9 cellular contexts compared by ENCODE assay signal in genomic region chr11:9001736-9002135, GRCh38. TPM values are rescaled to one million over a fixed set of nuclear protein-coding genes. Genes with fewer than 3 reads are reported as not detected.
DNase-seq lines count a peak whose midpoint lies in the region; ATAC-seq and TF ChIP-seq lines count a peak whose summit lies in the region.
"Had no signal": no experiment of that assay in that cellular context is flagged by ENCODE, and none has a peak within 500 bp of the region (broad histone marks: within the 10 kb centered on the region; RNA-seq: fewer than 3 reads in every experiment).

No MANE protein-coding gene starts in this region.

- no peaks in the 10 kb centered on the region for H3K9me2 ChIP-seq in PC-3 (replicated peaks; ENCODE audit: low read length)

- TF ChIP-seq EP300 in ovary (IDR thresholded peaks at IDR 0.05) (no peak), transverse colon (IDR thresholded peaks at IDR 0.05; ENCODE audit: low read depth) (no peak)

- peak; percentile 99 for ATAC-seq in PC-3

- H3K9me3 Mint-ChIP-seq in activated naive CD8-positive, alpha-beta T cell treated with anti-CD3 and anti-CD28 coated beads for 36 hours: no peaks in the 10 kb centered on the region
- H3K9me3 Mint-ChIP-seq in neural progenitor cell (no peaks in the 10 kb centered on the region), immature natural killer cell (peaks cover 0 to 4% (median 0%) of the 10 kb centered on the region in 6 donors)

- H3K9me3 ChIP-seq in PC-3 (ENCODE audit: low read length) (no peaks in the 10 kb centered on the region), neural progenitor cell (ENCODE audit: low read depth) (no peaks in the 10 kb centered on the region), ovary (no peaks in the 10 kb centered on the region), transverse colon (no peaks in the 10 kb centered on the region)

- WGBS in ovary, 3 donors: 78 to 89% (median 82%) methylated on average over 6 of the region's 6 CpGs
- 79 to 95% methylated on average over 4 to 6 of the region's 6 CpGs for WGBS in transverse colon (ENCODE audit: low coverage in 1 of 2), 2 donors

- H3K36me3 ChIP-seq in PC-3 (ENCODE audit: low read depth, low read length) (no peaks in the 10 kb centered on the region), neural progenitor cell (no peaks in the 10 kb centered on the region), ovary (no peaks in the 10 kb centered on the region), transverse colon (no peaks in the 10 kb centered on the region)

- peak; percentile 48 for DNase-seq in Caki2 (ENCODE audit: low read depth)
- DNase-seq in PC-3: peak; percentile 73
- peak; percentile 25 for DNase-seq in activated naive CD8-positive, alpha-beta T cell treated with anti-CD3 and anti-CD28 coated beads for 36 hours
- no peak for DNase-seq in neural progenitor cell (ENCODE audit: low spot score)
- DNase-seq in ovary: no peak
- DNase-seq in immature natural killer cell: no peak
- no peak for DNase-seq in GM10266 (ENCODE audit: extremely low spot score)
- DNase-seq in transverse colon: no peak

- H3K79me2 ChIP-seq in PC-3 (ENCODE audit: low read length): no peaks in the 10 kb centered on the region
- no peaks in the 10 kb centered on the region for H3K79me2 ChIP-seq in neural progenitor cell (ENCODE audit: low read depth)

- H3K4me1 Mint-ChIP-seq in activated naive CD8-positive, alpha-beta T cell treated with anti-CD3 and anti-CD28 coated beads for 36 hours: peaks cover 24% of the 10 kb centered on the region
- H3K4me1 Mint-ChIP-seq in neural progenitor cell: peaks cover 24% of the 10 kb centered on the region
- H3K4me1 Mint-ChIP-seq in immature natural killer cell: peaks cover 14 to 27% of the 10 kb centered on the region in 2 donors

- H3K36me3 Mint-ChIP-seq in activated naive CD8-positive, alpha-beta T cell treated with anti-CD3 and anti-CD28 coated beads for 36 hours: no peaks in the 10 kb centered on the region
- H3K36me3 Mint-ChIP-seq in neural progenitor cell: peaks cover 2% of the 10 kb centered on the region
- H3K36me3 Mint-ChIP-seq in immature natural killer cell: no peaks in the 10 kb centered on the region

- no peak overlapping the region for H3K27ac ChIP-seq in PC-3 (ENCODE audit: low read length)
- no peak overlapping the region for H3K27ac ChIP-seq in neural progenitor cell
- H3K27ac ChIP-seq in ovary: no peak overlapping the region
- H3K27ac ChIP-seq in transverse colon: no peak overlapping the region

- no peak overlapping the region for H3K9ac ChIP-seq in PC-3 (ENCODE audit: low read length)
- H3K9ac ChIP-seq in neural progenitor cell: no peak overlapping the region

- H3K4me2 ChIP-seq in PC-3 (ENCODE audit: low read length): peak overlapping the region; percentile 55
- H3K4me2 ChIP-seq in neural progenitor cell: peak overlapping the region; percentile 38

- H3K27me3 ChIP-seq in PC-3 (ENCODE audit: low read length): no peaks in the 10 kb centered on the region
- peaks cover 70% of the 10 kb centered on the region for H3K27me3 ChIP-seq in neural progenitor cell
- no peaks in the 10 kb centered on the region for H3K27me3 ChIP-seq in ovary
- H3K27me3 ChIP-seq in transverse colon: peaks cover 47% of the 10 kb centered on the region

- peaks cover 52% of the 10 kb centered on the region for H3K27me3 Mint-ChIP-seq in activated naive CD8-positive, alpha-beta T cell treated with anti-CD3 and anti-CD28 coated beads for 36 hours
- H3K27me3 Mint-ChIP-seq in neural progenitor cell (ENCODE audit: insufficient read depth, low read depth) (peaks cover 24% of the 10 kb centered on the region), immature natural killer cell (ENCODE audit: low read depth in 3 of 3) (peaks cover 8 to 33% (median 23%) of the 10 kb centered on the region in 3 donors)

- H3F3A ChIP-seq in PC-3 (ENCODE audit: low read length, unreplicated experiment): no peaks in the 10 kb centered on the region
- peaks cover 24% of the 10 kb centered on the region for H3F3A ChIP-seq in neural progenitor cell (ENCODE audit: low read depth)

- intact Hi-C loops in PC-3 (cut with micrococcal nuclease) (no loop called here), ovary (cut with DNase I) (no loop called here), transverse colon (cut with DNase I; ENCODE audit: low total_unique reads) (no loop called here)

- no peak overlapping the region for H3K27ac Mint-ChIP-seq in activated naive CD8-positive, alpha-beta T cell treated with anti-CD3 and anti-CD28 coated beads for 36 hours
- H3K27ac Mint-ChIP-seq in neural progenitor cell: no peak overlapping the region
- no peak overlapping the region for H3K27ac Mint-ChIP-seq in immature natural killer cell

- BruUV-seq in PC-3 (replicated peaks; lab: Mats Ljungman, UMichigan): no TSS peak

- TF ChIP-seq CTCF in PC-3 (conservative IDR thresholded peaks at IDR 0.05; ENCODE audit: low read depth, low read length) (no peak), neural progenitor cell (IDR thresholded peaks at IDR 0.05) (no peak), ovary (IDR thresholded peaks at IDR 0.05) (no peak), GM10266 (IDR thresholded peaks at IDR 0.05; ENCODE audit: control insufficient read depth, insufficient read depth, low read depth, missing control alignments) (no peak), transverse colon (IDR thresholded peaks at IDR 0.05) (no peak)

- TF ChIP-seq POLR2A in ovary (IDR thresholded peaks at IDR 0.05) (no peak), transverse colon (IDR thresholded peaks at IDR 0.05) (no peak)

- POLR2A ChIA-PET in PC-3 (lab: Charles Lee; ENCODE audit: unreplicated experiment): no interaction called here

- no peak overlapping the region for H3K4me3 Mint-ChIP-seq in activated naive CD8-positive, alpha-beta T cell treated with anti-CD3 and anti-CD28 coated beads for 36 hours
- no peak overlapping the region for H3K4me3 Mint-ChIP-seq in neural progenitor cell
- H3K4me3 Mint-ChIP-seq in immature natural killer cell: no peak overlapping the region

- peak overlapping the region; percentile 38; the same call in 1 of the 2 replicates for H2AFZ ChIP-seq in PC-3 (ENCODE audit: low read length)
- no peak overlapping the region for H2AFZ ChIP-seq in neural progenitor cell (replicated peaks)

- in situ Hi-C loops in Caki2 (cut with HindIII; ENCODE audit: low pct_unique_long_range_greater_than_20kb, low sequenced_read_pairs) (no loop called here), transverse colon (cut with MboI; ENCODE audit: low pct_ligation_motif_present in 1 of 4, low pct_unique_long_range_greater_than_20kb in 1 of 4, low sequenced_read_pairs in 3 of 4) (loop anchor here in 2 of 4 donors (25.0 kb wide), 2 partner anchors 136 to 511 kb away; no protein-coding TSS in a partner anchor)

- H3K4me1 ChIP-seq in PC-3 (ENCODE audit: insufficient read depth, low read length): peaks cover 9% of the 10 kb centered on the region; the same call in 1 of the 2 replicates
- H3K4me1 ChIP-seq in neural progenitor cell: peaks cover 27% of the 10 kb centered on the region
- peaks cover 12% of the 10 kb centered on the region for H3K4me1 ChIP-seq in ovary (ENCODE audit: insufficient read depth)
- peaks cover 6 to 20% (median 19%) of the 10 kb centered on the region in 4 donors for H3K4me1 ChIP-seq in transverse colon

- CTCF ChIA-PET in PC-3 (lab: Charles Lee): no interaction called here

- no peaks in the 10 kb centered on the region for H4K20me1 ChIP-seq in PC-3 (ENCODE audit: low read length)
- H4K20me1 ChIP-seq in neural progenitor cell (ENCODE audit: low read depth): peaks cover 8% of the 10 kb centered on the region

- H3K4me3 ChIP-seq in PC-3 (ENCODE audit: low read length) (no peak overlapping the region), neural progenitor cell (no peak overlapping the region), ovary (no peak overlapping the region), transverse colon (no peak overlapping the region)

RNA-seq across cellular contexts. Expression of gene NRIP3, which starts 2.1 kb away (rescaled TPM):
- 3.7 and 4.5 TPM in 2 replicates for total RNA-seq in Caki2 (2014; rRNA removed; shearing (Covaris generic); ENCODE audit: low replicate concordance)
- total RNA-seq in PC-3 (2014; rRNA removed) (not detected in 2 replicates), neural progenitor cell (ENCODE audit: low replicate concordance) (38.1 and 42.7 TPM in 2 replicates), ovary (1 to 10 TPM in 3 of 7 donors, under 1 TPM in 4; 0.24 to 1.6 (median 0.99) TPM), transverse colon (1 to 10 TPM in 1 of 4 donors, under 1 TPM in 1, not detected in 2; 0.82 to 1.9 TPM)
- total RNA-seq in activated naive CD8-positive, alpha-beta T cell treated with anti-CD3 and anti-CD28 coated beads for 36 hours: 1 to 10 TPM in 1 of 2 experiments, under 1 TPM in 1; 0.95 to 1.5 TPM
- polyA plus RNA-seq in ovary (10 to 100 TPM in 1 of 2 donors, under 1 TPM in 1; 0.24 to 16.9 TPM), immature natural killer cell (1 to 10 TPM in 1 of 3 donors, under 1 TPM in 1, not detected in 1; 0.19 to 1.1 TPM)

RNA-seq across cellular contexts. Expression of gene TMEM9B, which starts 37.5 kb away (rescaled TPM):
- total RNA-seq in Caki2 (2014; rRNA removed; shearing (Covaris generic); ENCODE audit: low replicate concordance): 13.7 and 24.2 TPM in 2 replicates
- total RNA-seq in PC-3 (2014; rRNA removed) (32.0 and 42.1 TPM in 2 replicates), neural progenitor cell (ENCODE audit: low replicate concordance) (16.0 and 17.6 TPM in 2 replicates), ovary (10 to 100 TPM; 20.3 to 38.8 (median 29.2) TPM), transverse colon (10 to 100 TPM; 20.5 to 93.9 (median 58.5) TPM)
- total RNA-seq in activated naive CD8-positive, alpha-beta T cell treated with anti-CD3 and anti-CD28 coated beads for 36 hours: 10 to 100 TPM; 21.1 to 22.3 TPM
- polyA plus RNA-seq in ovary (10 to 100 TPM; 25.8 to 50.8 TPM), immature natural killer cell (100 to 1,000 TPM; 132 to 186 (median 141) TPM)

RNA-seq across cellular contexts. Expression of gene ASCL3, which starts 58.9 kb away (rescaled TPM):
- not detected in 2 replicates for total RNA-seq in Caki2 (2014; rRNA removed; shearing (Covaris generic); ENCODE audit: low replicate concordance)
- total RNA-seq in PC-3 (2014; rRNA removed): not detected in 2 replicates
- total RNA-seq in activated naive CD8-positive, alpha-beta T cell treated with anti-CD3 and anti-CD28 coated beads for 36 hours: not detected
- not detected in 2 replicates for total RNA-seq in neural progenitor cell (ENCODE audit: low replicate concordance)
- not detected for total RNA-seq in ovary
- not detected for polyA plus RNA-seq in ovary
- polyA plus RNA-seq in immature natural killer cell: not detected
- total RNA-seq in transverse colon: not detected
- total RNA-seq: urinary bladder had no signal
- polyA plus RNA-seq: urinary bladder had no signal

Comparison
In these comparisons a context has a peak if more than half of its experiments do, and no peak if none do; other contexts are left out.
1. DNase-seq: peak in Caki2 (single experiment), PC-3 (single experiment) and activated naive CD8-positive, alpha-beta T cell treated with anti-CD3 and anti-CD28 coated beads for 36 hours (single experiment); none in neural progenitor cell (single experiment), ovary (0 of 5), immature natural killer cell (0 of 3), GM10266 (single experiment) and transverse colon (single experiment).